Comparison of ENCODE assay signal across 18 cellular contexts in genomic region chr5:81922790-81923398, GRCh38. TPM values are rescaled to one million over a fixed set of nuclear protein-coding genes. Genes with fewer than 3 reads are reported as not detected.
DNase-seq lines count a peak whose midpoint lies in the region; ATAC-seq and TF ChIP-seq lines count a peak whose summit lies in the region.
"Had no signal": no experiment of that assay in that cellular context is flagged by ENCODE, and none has a peak within 500 bp of the region (broad histone marks: within the 10 kb centered on the region; RNA-seq: fewer than 3 reads in every experiment).

No MANE protein-coding gene starts in this region.

- H3K4me1 ChIP-seq in BE2C, result no peaks in the 10 kb centered on the region

- no peak overlapping the region for H3K27ac Mint-ChIP-seq in activated T-helper 1 cell treated with anti-CD3 and anti-CD28 coated beads, Interleukin-12 subunit alpha, Interleukin-12 subunit beta, Interleukin-2, Interleukin-4 antibody, amounts not matched to agents 30 ng/mL and 10 ng/mL and 1 ng/mL, durations not matched to agents 14 hours and 24 hours and 36 hours
- no peak overlapping the region for H3K27ac Mint-ChIP-seq in activated CD4-positive, alpha-beta T cell treated with anti-CD3 and anti-CD28 coated beads, Interleukin-2, amount 10 ng/mL, durations not matched to agents 7 days and 5 days
- H3K27ac Mint-ChIP-seq: CD8-positive, alpha-beta memory T cell had no signal

- TF ChIP-seq CTCF in BE2C (IDR thresholded peaks at IDR 0.05; ENCODE audit: low read depth, low read length), result no peak

- intact Hi-C loops in activated T-helper 1 cell treated with anti-CD3 and anti-CD28 coated beads, Interleukin-12 subunit alpha, Interleukin-12 subunit beta, Interleukin-2, Interleukin-4 antibody, amounts not matched to agents 30 ng/mL and 10 ng/mL and 1 ng/mL, durations not matched to agents 14 hours and 24 hours and 36 hours (cut with micrococcal nuclease), result no loop called here
- intact Hi-C loops in Right ventricle myocardium superior (cut with DNase I), result no loop called here

- no peaks in the 10 kb centered on the region for H3K27me3 Mint-ChIP-seq in activated T-helper 1 cell treated with anti-CD3 and anti-CD28 coated beads, Interleukin-12 subunit alpha, Interleukin-12 subunit beta, Interleukin-2, Interleukin-4 antibody, amounts not matched to agents 30 ng/mL and 10 ng/mL and 1 ng/mL, durations not matched to agents 14 hours and 24 hours and 36 hours (ENCODE audit: insufficient read depth)
- no peaks in the 10 kb centered on the region for H3K27me3 Mint-ChIP-seq in activated CD4-positive, alpha-beta T cell treated with anti-CD3 and anti-CD28 coated beads, Interleukin-2, amount 10 ng/mL, durations not matched to agents 7 days and 5 days

- ATAC-seq in HG02610 (IDR thresholded peaks at IDR 0.05; ENCODE audit: unreplicated experiment) (peak; percentile 60), Right ventricle myocardium superior (ENCODE audit: poor library complexity) (no peak)
- ATAC-seq: heart left ventricle had no signal

- H3K4me3 Mint-ChIP-seq in activated T-helper 1 cell treated with anti-CD3 and anti-CD28 coated beads, Interleukin-12 subunit alpha, Interleukin-12 subunit beta, Interleukin-2, Interleukin-4 antibody, amounts not matched to agents 30 ng/mL and 10 ng/mL and 1 ng/mL, durations not matched to agents 14 hours and 24 hours and 36 hours, result no peak overlapping the region
- H3K4me3 Mint-ChIP-seq in activated CD4-positive, alpha-beta T cell treated with anti-CD3 and anti-CD28 coated beads, Interleukin-2, amount 10 ng/mL, durations not matched to agents 7 days and 5 days, result no peak overlapping the region
- H3K4me3 Mint-ChIP-seq: CD8-positive, alpha-beta memory T cell; central memory CD8-positive, alpha-beta T cell had no signal

- no peaks in the 10 kb centered on the region for H3K9me3 ChIP-seq in BE2C
- H3K9me3 ChIP-seq: ovary had no signal

- DNase-seq in BE2C, result peak; percentile 69
- peak; percentile 1 for DNase-seq in DMS79 (lab: John Stamatoyannopoulos, UW)
- DNase-seq in OCI-M1 (lab: John Stamatoyannopoulos, UW), result peak; percentile 39
- no peak for DNase-seq in UCSD-AML1 (lab: John Stamatoyannopoulos, UW; ENCODE audit: unreplicated experiment)
- DNase-seq in activated T-helper 1 cell treated with anti-CD3 and anti-CD28 coated beads, Interleukin-12 subunit alpha, Interleukin-12 subunit beta, Interleukin-2, Interleukin-4 antibody, amounts not matched to agents 30 ng/mL and 10 ng/mL and 1 ng/mL, durations not matched to agents 14 hours and 24 hours and 36 hours (ENCODE audit: low spot score), result no peak
- no peak for DNase-seq in activated CD4-positive, alpha-beta T cell treated with anti-CD3 and anti-CD28 coated beads, Interleukin-2, amount 10 ng/mL, durations not matched to agents 7 days and 5 days
- DNase-seq in Right ventricle myocardium superior, result no peak
- DNase-seq: activated gamma-delta T cell treated with Interleukin-2 at 50 U/mL for 16 hours; CD8-positive, alpha-beta memory T cell; effector CD8-positive, alpha-beta T cell; GF-D8; heart left ventricle; mammary epithelial cell; NCI-H1930; ovary; stimulated activated CD4-positive, alpha-beta T cell treated with anti-CD3 and anti-CD28 coated beads, Interleukin-4, amount 100 ng/mL, for 1 hour had no signal

- no peaks in the 10 kb centered on the region for H3K27me3 ChIP-seq in BE2C
- H3K27me3 ChIP-seq: heart left ventricle, ovary had no signal

- no peaks in the 10 kb centered on the region for H3K36me3 Mint-ChIP-seq in activated T-helper 1 cell treated with anti-CD3 and anti-CD28 coated beads, Interleukin-12 subunit alpha, Interleukin-12 subunit beta, Interleukin-2, Interleukin-4 antibody, amounts not matched to agents 30 ng/mL and 10 ng/mL and 1 ng/mL, durations not matched to agents 14 hours and 24 hours and 36 hours (ENCODE audit: low read depth)
- H3K36me3 Mint-ChIP-seq in activated CD4-positive, alpha-beta T cell treated with anti-CD3 and anti-CD28 coated beads, Interleukin-2, amount 10 ng/mL, durations not matched to agents 7 days and 5 days (ENCODE audit: low read depth), result no peaks in the 10 kb centered on the region

- H3K4me1 Mint-ChIP-seq in activated T-helper 1 cell treated with anti-CD3 and anti-CD28 coated beads, Interleukin-12 subunit alpha, Interleukin-12 subunit beta, Interleukin-2, Interleukin-4 antibody, amounts not matched to agents 30 ng/mL and 10 ng/mL and 1 ng/mL, durations not matched to agents 14 hours and 24 hours and 36 hours (ENCODE audit: low read depth), result no peaks in the 10 kb centered on the region
- no peaks in the 10 kb centered on the region for H3K4me1 Mint-ChIP-seq in activated CD4-positive, alpha-beta T cell treated with anti-CD3 and anti-CD28 coated beads, Interleukin-2, amount 10 ng/mL, durations not matched to agents 7 days and 5 days
- H3K4me1 Mint-ChIP-seq: CD8-positive, alpha-beta memory T cell; central memory CD8-positive, alpha-beta T cell had no signal

- CTCF ChIA-PET in activated CD4-positive, alpha-beta T cell treated with anti-CD3 and anti-CD28 coated beads, Interleukin-2, amount 10 ng/mL, durations not matched to agents 7 days and 5 days (lab: Charles Lee), result no interaction called here

- H3K9me3 Mint-ChIP-seq in activated T-helper 1 cell treated with anti-CD3 and anti-CD28 coated beads, Interleukin-12 subunit alpha, Interleukin-12 subunit beta, Interleukin-2, Interleukin-4 antibody, amounts not matched to agents 30 ng/mL and 10 ng/mL and 1 ng/mL, durations not matched to agents 14 hours and 24 hours and 36 hours, result no peaks in the 10 kb centered on the region
- peaks cover 5% of the 10 kb centered on the region for H3K9me3 Mint-ChIP-seq in activated CD4-positive, alpha-beta T cell treated with anti-CD3 and anti-CD28 coated beads, Interleukin-2, amount 10 ng/mL, durations not matched to agents 7 days and 5 days

- POLR2A ChIA-PET in activated CD4-positive, alpha-beta T cell treated with anti-CD3 and anti-CD28 coated beads, Interleukin-2, amount 10 ng/mL, durations not matched to agents 7 days and 5 days (lab: Charles Lee), result no interaction called here

- no peaks in the 10 kb centered on the region for H3K36me3 ChIP-seq in BE2C
- H3K36me3 ChIP-seq: heart left ventricle, ovary had no signal

- no peak overlapping the region for H3K4me3 ChIP-seq in BE2C (ENCODE audit: low read depth, low read length)
- H3K4me3 ChIP-seq: heart left ventricle, ovary had no signal

RNA-seq across cellular contexts. Expression of gene ATG10, which starts 48.9 kb away (rescaled TPM):
- polyA plus RNA-seq in BE2C (2012; ENCODE audit: insufficient read depth, insufficient read length, low read depth), result 4.9 TPM
- 6.1 and 7.1 TPM in 2 replicates for total RNA-seq in activated T-helper 1 cell treated with anti-CD3 and anti-CD28 coated beads, Interleukin-12 subunit alpha, Interleukin-12 subunit beta, Interleukin-2, Interleukin-4 antibody, amounts not matched to agents 30 ng/mL and 10 ng/mL and 1 ng/mL, durations not matched to agents 14 hours and 24 hours and 36 hours
- total RNA-seq in activated CD4-positive, alpha-beta T cell treated with anti-CD3 and anti-CD28 coated beads, Interleukin-2, amount 10 ng/mL, durations not matched to agents 7 days and 5 days, result 1 to 10 TPM; 6.6 to 9.4 TPM
- total RNA-seq in Right ventricle myocardium superior, result 2.9 TPM

Comparison
In these comparisons a context has a peak if more than half of its experiments do, and no peak if none do; other contexts are left out.
1. DNase-seq: peak in BE2C (single experiment), DMS79 (single experiment) and OCI-M1 (single experiment); none in UCSD-AML1 (single experiment), activated T-helper 1 cell treated with anti-CD3 and anti-CD28 coated beads, Interleukin-12 subunit alpha, Interleukin-12 subunit beta, Interleukin-2, Interleukin-4 antibody, amounts not matched to agents 30 ng/mL and 10 ng/mL and 1 ng/mL, durations not matched to agents 14 hours and 24 hours and 36 hours (single experiment), activated CD4-positive, alpha-beta T cell treated with anti-CD3 and anti-CD28 coated beads, Interleukin-2, amount 10 ng/mL, durations not matched to agents 7 days and 5 days (single experiment) and Right ventricle myocardium superior (single experiment).